In the genomic region with DNA sequence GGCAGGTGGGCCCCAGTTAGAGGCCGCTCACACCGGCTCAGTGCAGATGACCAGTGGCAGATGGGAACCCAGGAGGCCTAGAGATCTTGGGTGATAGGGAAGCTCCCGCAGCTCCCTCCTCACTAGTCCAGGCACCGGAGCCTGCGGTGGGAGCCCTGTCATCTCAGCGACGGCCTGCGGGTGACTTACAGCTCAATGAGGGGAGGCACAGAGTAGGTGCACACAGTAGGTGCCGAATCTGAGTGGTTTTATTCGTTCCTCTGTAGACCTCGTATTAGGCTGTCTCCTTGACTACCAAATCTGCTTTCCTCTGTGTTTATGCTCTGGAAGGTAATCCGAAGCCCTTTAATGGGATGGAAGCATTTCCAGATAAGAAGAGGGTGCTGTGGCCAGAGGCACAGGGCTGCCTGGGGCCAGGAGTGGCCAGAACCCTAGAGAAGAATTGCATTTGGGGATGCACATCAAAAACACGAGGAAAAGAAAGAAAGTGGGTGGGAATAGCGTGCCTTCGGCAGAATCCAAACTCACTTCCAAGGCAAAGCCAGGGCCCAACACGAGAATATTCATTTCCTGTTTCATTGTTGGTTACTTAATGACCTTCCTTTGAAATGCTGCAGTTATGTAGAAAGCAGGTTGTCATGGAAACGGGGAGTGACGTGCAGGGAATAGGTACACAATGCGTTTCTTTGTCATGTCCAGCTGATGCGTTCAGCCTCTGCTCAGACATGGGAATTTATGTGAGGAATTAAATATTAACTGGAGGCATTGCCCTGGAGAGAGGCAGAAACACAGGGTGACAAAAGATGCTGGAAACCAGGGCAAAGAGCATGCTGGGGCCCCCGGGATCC, we compare ENCODE assay signal across 9 cellular contexts. TPM values are rescaled to one million over a fixed set of nuclear protein-coding genes. Genes with fewer than 3 reads are reported as not detected.
A peak's percentile ranks its signal among the peaks of the same experiment; 100 is the strongest.
DNase-seq lines count a peak whose midpoint lies in the region; TF ChIP-seq lines count a peak whose summit lies in the region.
"Had no signal": no experiment of that assay in that cellular context is flagged by ENCODE, and none has a peak within 500 bp of the region (broad histone marks: within the 10 kb centered on the region; RNA-seq: fewer than 3 reads in every experiment).

No MANE protein-coding gene starts in this region.

- H3K36me3 Mint-ChIP-seq in HFFc6 (ENCODE audit: low read depth) (peaks cover 4% of the 10 kb centered on the region; the same call in 1 of the 2 replicates), neural progenitor cell (peaks cover 2% of the 10 kb centered on the region)
- no peaks in the 10 kb centered on the region for H3K36me3 Mint-ChIP-seq in activated naive CD8-positive, alpha-beta T cell treated with anti-CD3 and anti-CD28 coated beads for 36 hours

- H3K36me3 ChIP-seq in neural progenitor cell, result no peaks in the 10 kb centered on the region
- no peaks in the 10 kb centered on the region for H3K36me3 ChIP-seq in stomach

- no peak overlapping the region for H3K4me2 ChIP-seq in neural progenitor cell

- no peak overlapping the region for H3K27ac Mint-ChIP-seq in HFFc6
- H3K27ac Mint-ChIP-seq in neural progenitor cell, result peak overlapping the region; percentile 94
- H3K27ac Mint-ChIP-seq in activated naive CD8-positive, alpha-beta T cell treated with anti-CD3 and anti-CD28 coated beads for 36 hours, result no peak overlapping the region

- H2AFZ ChIP-seq in neural progenitor cell (replicated peaks), result no peak overlapping the region

- peak; percentile 31 for DNase-seq in HFFc6
- DNase-seq in NCI-H774 (lab: John Stamatoyannopoulos, UW), result peak; percentile 89
- DNase-seq in epidermal melanocyte (ENCODE audit: insufficient read length, low spot score), result peak; percentile 95
- peak; percentile 74 for DNase-seq in neural progenitor cell (ENCODE audit: low spot score)
- no peak for DNase-seq in AG20443 (ENCODE audit: low spot score)
- no peak for DNase-seq in NCI-H2107 treated with DMSO at 0.1 percent for 48 hours (lab: John Stamatoyannopoulos, UW; ENCODE audit: unreplicated experiment)
- DNase-seq in stomach, result no peak
- DNase-seq in activated naive CD8-positive, alpha-beta T cell treated with anti-CD3 and anti-CD28 coated beads for 36 hours, result no peak
- DNase-seq: stimulated activated CD4-positive, alpha-beta T cell treated with anti-CD3 and anti-CD28 coated beads, Interleukin-4, amount 100 ng/mL, for 1 hour had no signal

- H3K9me3 Mint-ChIP-seq in HFFc6 (peaks cover 7% of the 10 kb centered on the region), neural progenitor cell (peaks cover 13% of the 10 kb centered on the region)
- H3K9me3 Mint-ChIP-seq in activated naive CD8-positive, alpha-beta T cell treated with anti-CD3 and anti-CD28 coated beads for 36 hours, result peaks cover 4% of the 10 kb centered on the region

- H3K4me1 Mint-ChIP-seq in HFFc6 (ENCODE audit: low read depth) (no peaks in the 10 kb centered on the region), neural progenitor cell (peaks cover 41% of the 10 kb centered on the region)
- H3K4me1 Mint-ChIP-seq in activated naive CD8-positive, alpha-beta T cell treated with anti-CD3 and anti-CD28 coated beads for 36 hours, result no peaks in the 10 kb centered on the region

- no peak for TF ChIP-seq EP300 in stomach (IDR thresholded peaks at IDR 0.05)

- H3F3A ChIP-seq in neural progenitor cell (ENCODE audit: low read depth), result peaks cover 15% of the 10 kb centered on the region

- H3K79me2 ChIP-seq in neural progenitor cell (ENCODE audit: low read depth), result no peaks in the 10 kb centered on the region

- intact Hi-C loops in stomach (cut with DNase I; ENCODE audit: low total_unique reads), result no loop called here

- H3K27me3 Mint-ChIP-seq in HFFc6 (ENCODE audit: insufficient read depth), result peaks cover 37% of the 10 kb centered on the region
- H3K27me3 Mint-ChIP-seq in neural progenitor cell (ENCODE audit: insufficient read depth, low read depth), result peaks cover 12% of the 10 kb centered on the region
- peaks cover 8% of the 10 kb centered on the region for H3K27me3 Mint-ChIP-seq in activated naive CD8-positive, alpha-beta T cell treated with anti-CD3 and anti-CD28 coated beads for 36 hours

- no peak overlapping the region for H3K4me3 Mint-ChIP-seq in HFFc6
- H3K4me3 Mint-ChIP-seq in neural progenitor cell, result peak overlapping the region; percentile 75
- no peak overlapping the region for H3K4me3 Mint-ChIP-seq in activated naive CD8-positive, alpha-beta T cell treated with anti-CD3 and anti-CD28 coated beads for 36 hours

- no peak for TF ChIP-seq CTCF in HFFc6 (IDR thresholded peaks at IDR 0.05)
- no peak for TF ChIP-seq CTCF in neural progenitor cell (IDR thresholded peaks at IDR 0.05)
- TF ChIP-seq CTCF in stomach (IDR thresholded peaks at IDR 0.05), result no peak

- no peak for TF ChIP-seq POLR2A in stomach (IDR thresholded peaks at IDR 0.05)

- H3K27ac ChIP-seq in neural progenitor cell (no peak overlapping the region), stomach (peak overlapping the region in 1 of 5 donors; percentile 38)

- H4K20me1 ChIP-seq in neural progenitor cell (ENCODE audit: low read depth), result peaks cover 19% of the 10 kb centered on the region

- H3K4me1 ChIP-seq in neural progenitor cell, result peaks cover 22% of the 10 kb centered on the region
- H3K4me1 ChIP-seq in stomach, result no peaks in the 10 kb centered on the region

- WGBS in stomach, 5 donors, result 39 to 45% (median 42%) methylated on average over 21 of the region's 21 CpGs

- H3K4me3 ChIP-seq in neural progenitor cell, result no peak overlapping the region
- no peak overlapping the region for H3K4me3 ChIP-seq in stomach

- no peak overlapping the region for H3K9ac ChIP-seq in neural progenitor cell

- H3K27me3 ChIP-seq in neural progenitor cell (no peaks in the 10 kb centered on the region), stomach (peaks cover 0 to 62% (median 8%) of the 10 kb centered on the region in 3 donors)

- H3K9me3 ChIP-seq in neural progenitor cell (ENCODE audit: low read depth) (no peaks in the 10 kb centered on the region), stomach (peaks cover 0 to 5% (median 0%) of the 10 kb centered on the region in 4 donors)

RNA-seq across cellular contexts. Expression of a gene that starts 24.7 kb away (rescaled TPM):
- not detected for total RNA-seq in HFFc6 (2021; fragmentation: NEBNext Ultra II Directional; extraction: Animal tissue kit (Norgen Biotek cat#: 25700))
- total RNA-seq in neural progenitor cell (ENCODE audit: low replicate concordance) (1.2 and 1.5 TPM in 2 replicates), stomach (under 1 TPM in 1 of 5 donors, not detected in 4; 0.55 TPM)
- under 1 TPM in 2 of 3 donors, not detected in 1; 0.08 to 0.25 TPM for polyA plus RNA-seq in stomach
- under 1 TPM in 1 of 2 experiments, not detected in 1; 0.44 TPM for total RNA-seq in activated naive CD8-positive, alpha-beta T cell treated with anti-CD3 and anti-CD28 coated beads for 36 hours

Comparison
In these comparisons a context has a peak if more than half of its experiments do, and no peak if none do; other contexts are left out.
1. DNase-seq: peak in HFFc6 (single experiment), NCI-H774 (single experiment), epidermal melanocyte (single experiment) and neural progenitor cell (single experiment); none in AG20443 (single experiment), NCI-H2107 treated with DMSO at 0.1 percent for 48 hours (single experiment), stomach (single experiment) and activated naive CD8-positive, alpha-beta T cell treated with anti-CD3 and anti-CD28 coated beads for 36 hours (single experiment).